In genomic region chr22:47398921-47399790, GRCh38 we compare ENCODE assay signal across 30 cellular contexts.
"Had no signal": no experiment of that assay in that cellular context is flagged by ENCODE, and none has a peak within 500 bp of the region (broad histone marks: within the 10 kb centered on the region; RNA-seq: fewer than 3 reads in every experiment).

No MANE protein-coding gene starts in this region.

- H3K36me3 ChIP-seq: SJCRH30 had no signal

- H3K27ac Mint-ChIP-seq: activated CD4-positive, alpha-beta T cell treated with anti-CD3 and anti-CD28 coated beads, Interleukin-2, amount 10 ng/mL, durations not matched to agents 24 days and 14 days; activated CD8-positive, alpha-beta T cell treated with anti-CD3 and anti-CD28 coated beads for 36 hours; activated naive CD4-positive, alpha-beta T cell treated with anti-CD3 and anti-CD28 coated beads for 36 hours; activated naive CD8-positive, alpha-beta T cell; activated naive CD8-positive, alpha-beta T cell treated with anti-CD3 and anti-CD28 coated beads, Interleukin-2, amount 50 U/mL, for 24 hours; activated T-cell treated with anti-CD3 and anti-CD28 coated beads, Interleukin-2, amount 50 U/mL, for 72 hours; activated T-helper 17 cell treated with anti-CD3 and anti-CD28 coated beads, Interleukin-2, amount 50 U/mL, for 72 hours; brain had no signal

- H3K27ac ChIP-seq: KMS-11, PC-9, RWPE1, SJCRH30, SK-N-MC had no signal

- H3K36me3 Mint-ChIP-seq: activated naive CD8-positive, alpha-beta T cell; brain had no signal

- H3K27me3 Mint-ChIP-seq: activated CD4-positive, alpha-beta T cell treated with anti-CD3 and anti-CD28 coated beads, Interleukin-2, amount 10 ng/mL, durations not matched to agents 24 days and 14 days; activated naive CD8-positive, alpha-beta T cell; activated naive CD8-positive, alpha-beta T cell treated with anti-CD3 and anti-CD28 coated beads, Interleukin-2, amount 50 U/mL, for 24 hours had no signal

- H3K9ac ChIP-seq: KMS-11 had no signal

- DNase-seq: activated CD4-positive, alpha-beta T cell treated with anti-CD3 and anti-CD28 coated beads, Interleukin-2, amount 10 ng/mL, durations not matched to agents 24 days and 14 days; activated CD4-positive, alpha-beta T cell treated with anti-CD3 and anti-CD28 coated beads, Interleukin-2, amount 50 U/mL, for 4 hours; activated CD8-positive, alpha-beta T cell treated with anti-CD3 and anti-CD28 coated beads for 36 hours; activated gamma-delta T cell treated with Interleukin-2 at 50 U/mL for 16 hours; activated naive CD4-positive, alpha-beta T cell treated with anti-CD3 and anti-CD28 coated beads for 36 hours; activated naive CD8-positive, alpha-beta T cell treated with anti-CD3 and anti-CD28 coated beads, Interleukin-2, amount 50 U/mL, for 24 hours; activated T-cell treated with anti-CD3 and anti-CD28 coated beads, Interleukin-2, amount 50 U/mL, for 1 hour; activated T-cell treated with anti-CD3 and anti-CD28 coated beads, Interleukin-2, amount 50 U/mL, for 72 hours; anterior cingulate cortex; caudate nucleus; MM.1S; MV-4-11; NCI-H1092; NCI-H1436 treated with DMSO at 0.1 percent for 48 hours; NCI-H1694 treated with DMSO at 0.1 percent for 48 hours; NCI-H2029; NCI-H2171; NCI-H510A; NCI-H526; NCI-H748 treated with DMSO at 0.1 percent for 48 hours; PC-9; SJCRH30; T1000 had no signal

- H3K9me3 ChIP-seq: SJCRH30 had no signal

- H3K4me1 Mint-ChIP-seq: activated CD4-positive, alpha-beta T cell treated with anti-CD3 and anti-CD28 coated beads, Interleukin-2, amount 10 ng/mL, durations not matched to agents 24 days and 14 days; activated naive CD8-positive, alpha-beta T cell treated with anti-CD3 and anti-CD28 coated beads, Interleukin-2, amount 50 U/mL, for 24 hours; activated T-helper 17 cell treated with anti-CD3 and anti-CD28 coated beads, Interleukin-2, amount 50 U/mL, for 72 hours; brain had no signal

- H3K4me3 Mint-ChIP-seq: activated CD4-positive, alpha-beta T cell treated with anti-CD3 and anti-CD28 coated beads, Interleukin-2, amount 10 ng/mL, durations not matched to agents 24 days and 14 days; activated CD8-positive, alpha-beta T cell treated with anti-CD3 and anti-CD28 coated beads for 36 hours; activated naive CD4-positive, alpha-beta T cell treated with anti-CD3 and anti-CD28 coated beads for 36 hours; activated naive CD8-positive, alpha-beta T cell; activated naive CD8-positive, alpha-beta T cell treated with anti-CD3 and anti-CD28 coated beads, Interleukin-2, amount 50 U/mL, for 24 hours; activated T-cell treated with anti-CD3 and anti-CD28 coated beads, Interleukin-2, amount 50 U/mL, for 72 hours; activated T-helper 17 cell treated with anti-CD3 and anti-CD28 coated beads, Interleukin-2, amount 50 U/mL, for 72 hours; brain had no signal

- H3K9me3 Mint-ChIP-seq: activated CD4-positive, alpha-beta T cell treated with anti-CD3 and anti-CD28 coated beads, Interleukin-2, amount 10 ng/mL, durations not matched to agents 24 days and 14 days; activated CD8-positive, alpha-beta T cell treated with anti-CD3 and anti-CD28 coated beads for 36 hours; activated naive CD4-positive, alpha-beta T cell treated with anti-CD3 and anti-CD28 coated beads for 36 hours; activated naive CD8-positive, alpha-beta T cell treated with anti-CD3 and anti-CD28 coated beads, Interleukin-2, amount 50 U/mL, for 24 hours; activated T-cell treated with anti-CD3 and anti-CD28 coated beads, Interleukin-2, amount 50 U/mL, for 72 hours; activated T-helper 17 cell treated with anti-CD3 and anti-CD28 coated beads, Interleukin-2, amount 50 U/mL, for 72 hours had no signal

- H3K27me3 ChIP-seq: SJCRH30 had no signal

- H3K4me3 ChIP-seq: PC-9, SJCRH30, SK-N-MC had no signal

- ATAC-seq: activated CD8-positive, alpha-beta T cell treated with anti-CD3 and anti-CD28 coated beads for 36 hours; activated naive CD8-positive, alpha-beta T cell treated with anti-CD3 and anti-CD28 coated beads, Interleukin-2, amount 50 U/mL, for 24 hours; activated T-cell treated with anti-CD3 and anti-CD28 coated beads, Interleukin-2, amount 50 U/mL, for 72 hours; activated T-helper 17 cell treated with anti-CD3 and anti-CD28 coated beads, Interleukin-2, amount 50 U/mL, for 72 hours; Right ventricle myocardium inferior had no signal

- H3K4me1 ChIP-seq: SJCRH30 had no signal

- H3K4me2 ChIP-seq: KMS-11, PC-9 had no signal
